ENCODE assay signal across 2 cellular contexts in genomic region chr15:78764340-78765153, GRCh38. TPM values are rescaled to one million over a fixed set of nuclear protein-coding genes. Genes with fewer than 3 reads are reported as not detected.
"Had no signal": no experiment of that assay in that cellular context is flagged by ENCODE, and none has a peak within 500 bp of the region (broad histone marks: within the 10 kb centered on the region; RNA-seq: fewer than 3 reads in every experiment).

No MANE protein-coding gene starts in this region.

RNA-seq across cellular contexts. Expression of gene ADAMTS7, which starts 46.7 kb away (rescaled TPM):
- total RNA-seq: mononuclear cell had no signal
- polyA plus RNA-seq: immature natural killer cell had no signal
